Comparison of ENCODE assay signal across 8 cellular contexts in genomic region chr10:76303682-76304316, GRCh38.
DNase-seq lines count a peak whose midpoint lies in the region; ATAC-seq and TF ChIP-seq lines count a peak whose summit lies in the region.

No MANE protein-coding gene starts in this region.

- no peak overlapping the region for H3K4me3 ChIP-seq in left ventricle myocardium inferior

- ATAC-seq in HG03342 (IDR thresholded peaks at IDR 0.05; ENCODE audit: unreplicated experiment): peak; percentile 61

- H3K27ac ChIP-seq in left ventricle myocardium inferior (replicated peaks): peak overlapping the region; percentile 41

- no peaks in the 10 kb centered on the region for H3K9me3 ChIP-seq in left ventricle myocardium inferior (replicated peaks)

- intact Hi-C loops in left ventricle myocardium inferior (cut with micrococcal nuclease): no loop called here

- H3K27me3 ChIP-seq in left ventricle myocardium inferior (ENCODE audit: low read depth): no peaks in the 10 kb centered on the region

- DNase-seq in DMS79 treated with DMSO at 0.1 percent for 48 hours (lab: John Stamatoyannopoulos, UW) (peak; percentile 9), DMS79 (lab: John Stamatoyannopoulos, UW) (no peak), NCI-H345 treated with DMSO at 0.1 percent for 48 hours (lab: John Stamatoyannopoulos, UW; ENCODE audit: unreplicated experiment) (peak; percentile 75), amniotic stem cell (lab: John Stamatoyannopoulos, UW) (peak; percentile 29), left ventricle myocardium inferior (peak; percentile 72), putamen (ENCODE audit: low spot score) (peak; percentile 76)
- no peak for DNase-seq in effector CD8-positive, alpha-beta T cell (lab: John Stamatoyannopoulos, UW)

- peak; percentile 70 for TF ChIP-seq CTCF in left ventricle myocardium inferior (IDR thresholded peaks at IDR 0.05; ENCODE audit: borderline replicate concordance)

- H3K4me1 ChIP-seq in left ventricle myocardium inferior: peaks cover 33% of the 10 kb centered on the region

- H3K36me3 ChIP-seq in left ventricle myocardium inferior: no peaks in the 10 kb centered on the region

Comparison
In these comparisons a context has a peak if more than half of its experiments do, and no peak if none do; other contexts are left out.
1. DNase-seq: peak in DMS79 treated with DMSO at 0.1 percent for 48 hours (single experiment), NCI-H345 treated with DMSO at 0.1 percent for 48 hours (single experiment), amniotic stem cell (single experiment), left ventricle myocardium inferior (single experiment) and putamen (single experiment); none in DMS79 (single experiment) and effector CD8-positive, alpha-beta T cell (single experiment).